In genomic region chr1:169925505-169926482, GRCh38 we compare ENCODE assay signal across 11 cellular contexts. TPM values are rescaled to one million over a fixed set of nuclear protein-coding genes. Genes with fewer than 3 reads are reported as not detected.
DNase-seq lines count a peak whose midpoint lies in the region; ATAC-seq and TF ChIP-seq lines count a peak whose summit lies in the region.
"Had no signal": no experiment of that assay in that cellular context is flagged by ENCODE, and none has a peak within 500 bp of the region (broad histone marks: within the 10 kb centered on the region; RNA-seq: fewer than 3 reads in every experiment).

No MANE protein-coding gene starts in this region.

- H3K27me3 Mint-ChIP-seq in stimulated activated naive B cell treated with anti-CD40 and anti-IgM and Interleukin-4, amounts not matched to agents 10 μg/mL and 1 μg/mL and 100 μg/mL, for 72 hours: no peaks in the 10 kb centered on the region
- H3K27me3 Mint-ChIP-seq: activated naive CD8-positive, alpha-beta T cell; naive B cell had no signal

- no peaks in the 10 kb centered on the region for H3K9me3 Mint-ChIP-seq in stimulated activated naive B cell treated with anti-CD40 and anti-IgM and Interleukin-4, amounts not matched to agents 10 μg/mL and 1 μg/mL and 100 μg/mL, for 72 hours
- H3K9me3 Mint-ChIP-seq: naive B cell had no signal

- H3K27ac Mint-ChIP-seq in stimulated activated naive B cell treated with anti-CD40 and anti-IgM and Interleukin-4, amounts not matched to agents 10 μg/mL and 1 μg/mL and 100 μg/mL, for 72 hours: no peak overlapping the region
- H3K27ac Mint-ChIP-seq: activated naive CD8-positive, alpha-beta T cell; naive B cell had no signal

- H3K4me1 Mint-ChIP-seq in stimulated activated naive B cell treated with anti-CD40 and anti-IgM and Interleukin-4, amounts not matched to agents 10 μg/mL and 1 μg/mL and 100 μg/mL, for 72 hours: peaks cover 0 to 5% of the 10 kb centered on the region in 2 donors
- H3K4me1 Mint-ChIP-seq: naive B cell had no signal

- H3K36me3 Mint-ChIP-seq in stimulated activated naive B cell treated with anti-CD40 and anti-IgM and Interleukin-4, amounts not matched to agents 10 μg/mL and 1 μg/mL and 100 μg/mL, for 72 hours: peaks cover 0 to 2% of the 10 kb centered on the region in 2 donors

- no peak overlapping the region for H3K4me3 Mint-ChIP-seq in stimulated activated naive B cell treated with anti-CD40 and anti-IgM and Interleukin-4, amounts not matched to agents 10 μg/mL and 1 μg/mL and 100 μg/mL, for 72 hours
- H3K4me3 Mint-ChIP-seq: activated naive CD8-positive, alpha-beta T cell; naive B cell had no signal

- DNase-seq in NCI-H2196 (lab: John Stamatoyannopoulos, UW; ENCODE audit: unreplicated experiment): peak; percentile 28
- DNase-seq in NCI-H2196 treated with DMSO at 0.1 percent for 48 hours (lab: John Stamatoyannopoulos, UW; ENCODE audit: unreplicated experiment): no peak
- DNase-seq in NCI-H2029 treated with DMSO at 0.1 percent for 48 hours (lab: John Stamatoyannopoulos, UW): peak; percentile 8
- DNase-seq in EL: no peak
- no peak for DNase-seq in stimulated activated naive B cell treated with anti-CD40 and anti-IgM and Interleukin-4, amounts not matched to agents 10 μg/mL and 1 μg/mL and 100 μg/mL, for 72 hours
- no peak for DNase-seq in osteoblast (ENCODE audit: insufficient read length, low spot score, missing footprints)
- DNase-seq: naive B cell had no signal

- peak; percentile 56 for ATAC-seq in GM21825 (IDR thresholded peaks at IDR 0.05; ENCODE audit: unreplicated experiment)
- ATAC-seq in stimulated activated naive B cell treated with anti-CD40 and anti-IgM and Interleukin-4, amounts not matched to agents 10 μg/mL and 1 μg/mL and 100 μg/mL, for 72 hours (replicated peaks): no peak

- H3K9me3 ChIP-seq in mesodermal cell (ENCODE audit: control insufficient read depth, low read length): no peaks in the 10 kb centered on the region
- no peaks in the 10 kb centered on the region for H3K9me3 ChIP-seq in osteoblast (ENCODE audit: low read depth, low read length)

- H4K20me1 ChIP-seq in osteoblast (ENCODE audit: insufficient read depth, low read length): no peaks in the 10 kb centered on the region

- H3K36me3 ChIP-seq in mesodermal cell (ENCODE audit: control insufficient read depth, insufficient read depth, low read length) (no peaks in the 10 kb centered on the region), osteoblast (ENCODE audit: insufficient read depth, low read length) (no peaks in the 10 kb centered on the region)

- H2AFZ ChIP-seq in osteoblast (ENCODE audit: low read length): no peak overlapping the region

- no peak overlapping the region for H3K4me2 ChIP-seq in osteoblast (ENCODE audit: insufficient read depth, low read length)
- H3K4me2 ChIP-seq: KMS-11 had no signal

- peak overlapping the region; percentile 78 for H3K27ac ChIP-seq in mesodermal cell (ENCODE audit: low read depth, low read length, severe bottlenecking)
- H3K27ac ChIP-seq in osteoblast (ENCODE audit: low read depth, low read length): no peak overlapping the region
- H3K27ac ChIP-seq: KMS-11 had no signal

- H3K79me2 ChIP-seq in osteoblast (ENCODE audit: insufficient read depth, low read length): no peaks in the 10 kb centered on the region

- peaks cover 6% of the 10 kb centered on the region for H3K4me1 ChIP-seq in mesodermal cell (ENCODE audit: control insufficient read depth, insufficient read depth, low read length, poor library complexity, severe bottlenecking)
- no peaks in the 10 kb centered on the region for H3K4me1 ChIP-seq in osteoblast (ENCODE audit: insufficient read depth, low read length)

- H3K27me3 ChIP-seq in osteoblast (ENCODE audit: insufficient read depth, low read length): no peaks in the 10 kb centered on the region

- no peak for TF ChIP-seq CTCF in osteoblast (IDR thresholded peaks at IDR 0.05; ENCODE audit: extremely low read depth, low read depth, low read length)

- WGBS in mesodermal cell (ENCODE audit: insufficient coverage in 2 of 2), 2 experiments: no CpG with 5 or more reads among the region's 3 CpGs

- H3K4me3 ChIP-seq in mesodermal cell (ENCODE audit: extremely low read depth, insufficient read depth, low read length, poor library complexity, severe bottlenecking) (no peak overlapping the region), osteoblast (ENCODE audit: insufficient read depth, low read length) (no peak overlapping the region)

RNA-seq across cellular contexts. Expression of gene SCYL3, which starts 32.1 kb away (rescaled TPM):
- polyA plus RNA-seq in mesodermal cell (2013, experiment 1 of 2): 7.1 TPM
- polyA plus RNA-seq in mesodermal cell (2013, experiment 2 of 2): 6.9 TPM
- total RNA-seq in osteoblast: 9.4 and 10.1 TPM in 2 replicates

Comparison
In these comparisons a context has a peak if more than half of its experiments do, and no peak if none do; other contexts are left out.
1. DNase-seq: peak in NCI-H2196 (single experiment) and NCI-H2029 treated with DMSO at 0.1 percent for 48 hours (single experiment); none in NCI-H2196 treated with DMSO at 0.1 percent for 48 hours (single experiment), EL (single experiment), stimulated activated naive B cell treated with anti-CD40 and anti-IgM and Interleukin-4, amounts not matched to agents 10 μg/mL and 1 μg/mL and 100 μg/mL, for 72 hours (single experiment) and osteoblast (single experiment).